8 cellular contexts compared by ENCODE assay signal in genomic region chr6:156777866-156778614, GRCh38. TPM values are rescaled to one million over a fixed set of nuclear protein-coding genes. Genes with fewer than 3 reads are reported as not detected.
DNase-seq lines count a peak whose midpoint lies in the region; ATAC-seq and TF ChIP-seq lines count a peak whose summit lies in the region.

No MANE protein-coding gene starts in this region.

- peak overlapping the region; percentile 90 for H3K9ac ChIP-seq in KMS-11

- peaks cover 18 to 41% (median 27%) of the 10 kb centered on the region in 4 donors for H3K4me1 Mint-ChIP-seq in CD4-positive, CD25-positive, alpha-beta regulatory T cell

- peaks cover 26% of the 10 kb centered on the region for H3K4me1 ChIP-seq in CD4-positive, CD25-positive, alpha-beta regulatory T cell (ENCODE audit: control insufficient read depth, insufficient read depth, low read length, poor library complexity, severe bottlenecking)
- peaks cover 26% of the 10 kb centered on the region for H3K4me1 ChIP-seq in KMS-11 (ENCODE audit: low read depth, poor library complexity, severe bottlenecking)

- H3K79me2 ChIP-seq in KMS-11 (ENCODE audit: insufficient read depth, low read depth): peaks cover 41% of the 10 kb centered on the region

- H3K9me3 Mint-ChIP-seq in CD4-positive, CD25-positive, alpha-beta regulatory T cell: no peaks in the 10 kb centered on the region

- H3K27ac Mint-ChIP-seq in CD4-positive, CD25-positive, alpha-beta regulatory T cell: peak overlapping the region in 2 of 3 donors; percentile 92 to 95

- no peaks in the 10 kb centered on the region for H3K36me3 Mint-ChIP-seq in CD4-positive, CD25-positive, alpha-beta regulatory T cell

- no peaks in the 10 kb centered on the region for H3K9me3 ChIP-seq in CD4-positive, CD25-positive, alpha-beta regulatory T cell (ENCODE audit: control insufficient read depth in 2 of 2, low read length in 2 of 2)
- no peaks in the 10 kb centered on the region for H3K9me3 ChIP-seq in WERI-Rb-1 (ENCODE audit: severe bottlenecking)

- H4K20me1 ChIP-seq in KMS-11 (ENCODE audit: insufficient read depth): no peaks in the 10 kb centered on the region

- peak overlapping the region; percentile 85 for H3K27ac ChIP-seq in CD4-positive, CD25-positive, alpha-beta regulatory T cell (ENCODE audit: insufficient read depth, low read length, poor library complexity, severe bottlenecking)
- H3K27ac ChIP-seq in KMS-11 (peak overlapping the region; percentile 90), WERI-Rb-1 (peak overlapping the region; percentile 99)

- no peak overlapping the region for H3K4me3 ChIP-seq in CD4-positive, CD25-positive, alpha-beta regulatory T cell (ENCODE audit: low read depth, low read length)
- H3K4me3 ChIP-seq in KMS-11 (IDR thresholded peaks at IDR 0.05; ENCODE audit: insufficient read depth, low read depth, low read length): no peak overlapping the region
- H3K4me3 ChIP-seq in WERI-Rb-1 (ENCODE audit: low read depth, low read length): peak overlapping the region; percentile 60
- H3K4me3 ChIP-seq in cardiac fibroblast (replicated peaks in 1 of 2; ENCODE audit: low read depth in 2 of 2, low read length in 2 of 2): peak overlapping the region; percentile 61 to 72

- no peak overlapping the region; the same call in 1 of the 2 replicates for H2AFZ ChIP-seq in KMS-11 (ENCODE audit: low read depth)

- H3K4me2 ChIP-seq in KMS-11: no peak overlapping the region

- ATAC-seq in CD4-positive, CD25-positive, alpha-beta regulatory T cell (ENCODE audit: low read depth in 2 of 2): peak; percentile 53 to 54
- ATAC-seq in GM19463 (IDR thresholded peaks at IDR 0.05; ENCODE audit: unreplicated experiment) (peak; percentile 7), left colon (peak; percentile 21)

- no peak for TF ChIP-seq CTCF in KMS-11 (conservative IDR thresholded peaks at IDR 0.05; ENCODE audit: low read depth, low read length)
- TF ChIP-seq CTCF in WERI-Rb-1 (IDR thresholded peaks at IDR 0.05; ENCODE audit: low read depth, low read length): no peak
- TF ChIP-seq CTCF in cardiac fibroblast (IDR thresholded peaks at IDR 0.05; ENCODE audit: low read depth, low read length): no peak

- no peaks in the 10 kb centered on the region for H3K36me3 ChIP-seq in CD4-positive, CD25-positive, alpha-beta regulatory T cell (ENCODE audit: control insufficient read depth, insufficient read depth, low read length)
- H3K36me3 ChIP-seq in KMS-11 (ENCODE audit: insufficient read depth) (no peaks in the 10 kb centered on the region), WERI-Rb-1 (peaks cover 4% of the 10 kb centered on the region; the same call in 1 of the 2 replicates)

- peak; percentile 56 to 73 (median 73) for DNase-seq in CD4-positive, CD25-positive, alpha-beta regulatory T cell
- DNase-seq in WERI-Rb-1 (peak; percentile 57), cardiac fibroblast (ENCODE audit: low read depth in 2 of 2) (peak; percentile 51 to 58), left colon (peak; percentile 42 to 68), COLO829 (ENCODE audit: low spot score) (no peak)
- DNase-seq in stimulated activated CD4-positive, alpha-beta T cell treated with anti-CD3 and anti-CD28 coated beads, Interleukin-2, amount 100 ng/mL, for 24 hours: peak; percentile 61 to 65

- no peaks in the 10 kb centered on the region for H3K27me3 ChIP-seq in CD4-positive, CD25-positive, alpha-beta regulatory T cell (ENCODE audit: control insufficient read depth, insufficient read depth, low read length)
- no peaks in the 10 kb centered on the region for H3K27me3 ChIP-seq in KMS-11 (ENCODE audit: insufficient read depth, low read depth)
- H3K27me3 ChIP-seq in WERI-Rb-1 (ENCODE audit: insufficient read depth, low read depth, severe bottlenecking): no peaks in the 10 kb centered on the region

- intact Hi-C loops in left colon (cut with DNase I, micrococcal nuclease): loop anchor here (5.0 to 10.0 kb wide), 2 partner anchors 91 to 93 kb away; no protein-coding TSS in a partner anchor

- peak overlapping the region; percentile 86 to 94 (median 90) for H3K4me3 Mint-ChIP-seq in CD4-positive, CD25-positive, alpha-beta regulatory T cell

- peaks cover 7% of the 10 kb centered on the region for H3K27me3 Mint-ChIP-seq in CD4-positive, CD25-positive, alpha-beta regulatory T cell

RNA-seq across cellular contexts. Expression of gene ARID1B, which starts 0.9 kb away (rescaled TPM):
- total RNA-seq in CD4-positive, CD25-positive, alpha-beta regulatory T cell: 186 TPM
- 10 to 100 TPM in 3 of 4 donors, 1 to 10 TPM in 1; 9.8 to 17.8 (median 12.2) TPM for polyA plus RNA-seq in CD4-positive, CD25-positive, alpha-beta regulatory T cell
- total RNA-seq in left colon: 10 to 100 TPM; 69.0 to 85.4 TPM

Comparison
In these comparisons a context has a peak if more than half of its experiments do, and no peak if none do; other contexts are left out.
1. H3K4me3 ChIP-seq: peak in WERI-Rb-1 (single experiment) and cardiac fibroblast (2 of 2); none in CD4-positive, CD25-positive, alpha-beta regulatory T cell (single experiment) and KMS-11 (single experiment).
2. Peak in every context shown above with its lines, with median percentiles within 50 percentile points of each other: ATAC-seq and H3K27ac ChIP-seq.